Comparison of ENCODE assay signal across 1 cellular context in genomic region chr19:2419754-2420153, GRCh38.
TF ChIP-seq lines count a peak whose summit lies in the region.

No MANE protein-coding gene starts in this region.

TF ChIP-seq in K562, 482 proteins besides CTCF, POLR2A, EP300 and RAD21:
- no peak for TF ChIP-seq COPS2 (conservative IDR thresholded peaks at IDR 0.05)
- TF ChIP-seq ZNF121 (CRISPR knock-in tag; conservative IDR thresholded peaks at IDR 0.05) = peak; percentile 58; the same call in 1 of the 2 replicates
- TF ChIP-seq L3MBTL2 (IDR thresholded peaks at IDR 0.05) = no peak
- TF ChIP-seq CUX1 (CRISPR knock-in tag; IDR thresholded peaks at IDR 0.05) = no peak
TF ChIP-seq in K562: peak in this region for 1.
